8 cellular contexts compared by ENCODE assay signal in the genomic region with DNA sequence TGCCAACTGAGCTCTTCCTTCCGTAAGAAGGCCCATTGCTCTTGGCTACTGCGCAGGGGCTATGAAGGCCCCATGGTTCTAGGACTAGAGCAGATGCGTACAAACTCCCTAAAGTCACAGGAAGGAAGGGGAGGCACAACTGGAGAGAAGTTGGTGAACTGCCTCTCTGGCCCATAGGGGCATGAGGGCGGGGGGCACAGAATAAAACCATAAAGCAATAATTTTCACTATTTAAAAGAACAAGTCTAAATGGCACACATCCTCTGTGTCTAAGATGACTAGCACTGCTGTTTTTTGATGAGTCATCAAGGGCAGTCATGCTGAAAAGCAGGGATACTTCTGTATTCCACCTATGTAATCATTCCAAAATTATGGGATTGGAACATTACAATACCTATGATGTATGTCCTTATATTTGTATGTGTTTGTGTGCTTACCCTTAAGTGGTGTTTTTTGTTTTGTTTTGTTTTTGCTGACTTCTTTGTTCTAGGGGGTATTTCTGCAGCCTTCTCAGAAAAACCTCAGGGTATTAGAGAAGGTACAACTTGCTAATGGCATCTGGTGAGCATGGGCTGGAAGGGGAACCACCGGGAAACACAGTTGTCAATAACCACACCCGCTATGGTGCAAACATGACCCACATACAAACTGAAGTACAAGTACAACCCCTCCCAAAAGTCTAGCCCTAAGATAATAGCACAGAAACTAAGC. TPM values are rescaled to one million over a fixed set of nuclear protein-coding genes. Genes with fewer than 3 reads are reported as not detected.
A peak's percentile ranks its signal among the peaks of the same experiment; 100 is the strongest.
DNase-seq lines count a peak whose midpoint lies in the region; ATAC-seq and TF ChIP-seq lines count a peak whose summit lies in the region.

No MANE protein-coding gene starts in this region.

- peak overlapping the region; percentile 39 to 78 (median 75) for H3K27ac ChIP-seq in body of pancreas
- no peak overlapping the region for H3K27ac ChIP-seq in tibial artery

- H3K4me1 ChIP-seq in body of pancreas (peaks cover 68% of the 10 kb centered on the region), mucosa of descending colon (ENCODE audit: low read depth) (peaks cover 62% of the 10 kb centered on the region), tibial artery (peaks cover 4 to 82% (median 50%) of the 10 kb centered on the region in 4 donors)

- H3K4me3 ChIP-seq in body of pancreas, result no peak overlapping the region
- H3K4me3 ChIP-seq in mucosa of descending colon, result no peak overlapping the region
- H3K4me3 ChIP-seq in tibial artery, result no peak overlapping the region

- peak; percentile 35 for ATAC-seq in HG02973 (IDR thresholded peaks at IDR 0.05; ENCODE audit: unreplicated experiment)
- no peak for ATAC-seq in body of pancreas
- ATAC-seq in mucosa of descending colon, result peak; percentile 66
- no peak for ATAC-seq in HG02870 (IDR thresholded peaks at IDR 0.05; ENCODE audit: unreplicated experiment)

- DNase-seq in activated gamma-delta T cell treated with Interleukin-2 at 50 U/mL for 16 hours (peak; percentile 46), activated gamma-delta T cell (lab: John Stamatoyannopoulos, UW) (no peak), RKO (ENCODE audit: low spot score) (peak; percentile 83), body of pancreas (peak in 1 of 4 donors; percentile 58), mucosa of descending colon (peak in 1 of 3 donors; percentile 66), tibial artery (no peak)

- H3K27me3 ChIP-seq in body of pancreas, result no peaks in the 10 kb centered on the region
- no peaks in the 10 kb centered on the region for H3K27me3 ChIP-seq in tibial artery

- TF ChIP-seq CTCF in body of pancreas (IDR thresholded peaks at IDR 0.05), result no peak
- TF ChIP-seq CTCF in mucosa of descending colon (IDR thresholded peaks at IDR 0.05), result no peak
- no peak for TF ChIP-seq CTCF in tibial artery (IDR thresholded peaks at IDR 0.05)

- intact Hi-C loops in body of pancreas (cut with DNase I), result no loop called here
- intact Hi-C loops in mucosa of descending colon (cut with DNase I, micrococcal nuclease), result no loop called here
- intact Hi-C loops in tibial artery (cut with DNase I; ENCODE audit: low total_unique reads), result no loop called here

- H3K9me3 ChIP-seq in body of pancreas, result no peaks in the 10 kb centered on the region
- no peaks in the 10 kb centered on the region for H3K9me3 ChIP-seq in mucosa of descending colon
- H3K9me3 ChIP-seq in tibial artery, result no peaks in the 10 kb centered on the region

- H3K36me3 ChIP-seq in body of pancreas (replicated peaks in 1 of 2; ENCODE audit: insufficient read depth in 1 of 2, low read depth in 2 of 2), result no peaks in the 10 kb centered on the region
- no peaks in the 10 kb centered on the region for H3K36me3 ChIP-seq in mucosa of descending colon (ENCODE audit: low read depth)
- H3K36me3 ChIP-seq in tibial artery, result no peaks in the 10 kb centered on the region

- WGBS in body of pancreas, 2 donors, result 62 to 65% methylated on average over 6 of the region's 6 CpGs

- TF ChIP-seq POLR2A in body of pancreas (IDR thresholded peaks at IDR 0.05), result no peak

RNA-seq across cellular contexts. Expression of a gene that starts 36.9 kb away (rescaled TPM):
- 10 to 100 TPM in 1 of 2 donors, 1 to 10 TPM in 1; 9.3 to 12.2 TPM for total RNA-seq in body of pancreas
- 10 to 100 TPM; 52.4 to 65.1 (median 60.2) TPM for total RNA-seq in mucosa of descending colon

Comparison
In these comparisons a context has a peak if more than half of its experiments do, and no peak if none do; other contexts are left out.
1. DNase-seq: peak in activated gamma-delta T cell treated with Interleukin-2 at 50 U/mL for 16 hours (single experiment) and RKO (single experiment); none in activated gamma-delta T cell (single experiment) and tibial artery (0 of 2).
2. ATAC-seq: peak in HG02973 (single experiment) and mucosa of descending colon (single experiment); none in body of pancreas (single experiment) and HG02870 (single experiment).
3. H3K27ac ChIP-seq: peak in body of pancreas (4 of 4); none in tibial artery (0 of 2).
4. RNA of a gene that starts 36.9 kb away (total RNA-seq): 52.4 to 65.1 TPM in mucosa of descending colon; 9.3 to 12.2 TPM in body of pancreas; every median in the first group is over 4 times any median in the second.